Comparison of ENCODE assay signal across 9 cellular contexts in the genomic region with DNA sequence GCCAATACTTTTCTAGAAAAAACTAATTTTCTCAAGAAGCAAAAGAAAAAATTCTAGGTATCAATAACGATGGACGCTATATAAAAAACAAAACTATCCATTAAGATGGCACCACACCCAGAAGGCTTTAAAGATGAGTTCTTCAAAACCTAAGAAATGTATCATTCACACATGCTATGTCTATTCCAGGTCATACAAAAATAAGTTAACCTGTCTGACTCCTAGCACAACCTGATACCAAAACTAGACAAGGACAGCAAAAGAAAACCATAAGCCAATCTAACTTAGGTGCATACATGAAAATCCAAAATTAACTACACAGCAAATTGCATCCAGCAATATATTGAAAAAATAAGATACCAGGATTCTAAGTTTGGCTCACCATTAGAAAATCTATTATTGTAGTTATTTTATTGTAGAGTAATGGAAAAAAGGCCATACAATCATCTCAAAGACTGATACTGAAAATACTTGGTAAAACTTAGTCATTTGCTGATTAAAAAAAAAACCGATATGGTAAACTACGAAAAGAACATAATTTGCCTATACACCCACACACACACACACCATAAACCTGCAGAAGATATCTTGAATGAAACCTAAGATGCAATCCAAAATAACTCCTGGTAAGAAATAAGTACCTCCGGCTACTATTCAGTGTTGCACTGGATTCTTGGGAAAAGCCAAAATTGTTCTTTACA. TPM values are rescaled to one million over a fixed set of nuclear protein-coding genes. Genes with fewer than 3 reads are reported as not detected.
A peak's percentile ranks its signal among the peaks of the same experiment; 100 is the strongest.
DNase-seq lines count a peak whose midpoint lies in the region; ATAC-seq and TF ChIP-seq lines count a peak whose summit lies in the region.
"Had no signal": no experiment of that assay in that cellular context is flagged by ENCODE, and none has a peak within 500 bp of the region (broad histone marks: within the 10 kb centered on the region; RNA-seq: fewer than 3 reads in every experiment).

No MANE protein-coding gene starts in this region.

- peak overlapping the region; percentile 91 for H3K27ac ChIP-seq in CD8-positive, alpha-beta memory T cell (ENCODE audit: low read depth, low read length)
- H3K27ac ChIP-seq in HEK293 (ENCODE audit: extremely low read depth, low read depth, low read length) (no peak overlapping the region), ascending aorta (peak overlapping the region in 1 of 2 donors; percentile 100)

- H3K36me3 ChIP-seq in CD8-positive, alpha-beta memory T cell (ENCODE audit: insufficient read depth, low read length), result peaks cover 5% of the 10 kb centered on the region
- H3K36me3 ChIP-seq in HEK293 (ENCODE audit: control insufficient read depth in 2 of 2, insufficient read depth in 1 of 2, low read length in 2 of 2), result no peaks in the 10 kb centered on the region
- H3K36me3 ChIP-seq in ascending aorta, result peaks cover 0 to 3% of the 10 kb centered on the region in 2 donors

- H3K4me3 Mint-ChIP-seq in CD8-positive, alpha-beta memory T cell, result peak overlapping the region; percentile 83 to 97 (median 95)
- H3K4me3 Mint-ChIP-seq in naive B cell, result peak overlapping the region; percentile 92 to 99 (median 98)

- H3K36me3 Mint-ChIP-seq in CD8-positive, alpha-beta memory T cell, result peaks cover 0 to 19% (median under 1%) of the 10 kb centered on the region in 3 donors
- H3K36me3 Mint-ChIP-seq in naive B cell, result peaks cover 0 to 7% of the 10 kb centered on the region in 2 donors

- H3K4me1 ChIP-seq in CD8-positive, alpha-beta memory T cell (ENCODE audit: insufficient read depth, low read length), result peaks cover 16% of the 10 kb centered on the region
- no peaks in the 10 kb centered on the region for H3K4me1 ChIP-seq in HEK293 (ENCODE audit: control insufficient read depth, insufficient read depth, low read length)
- no peaks in the 10 kb centered on the region for H3K4me1 ChIP-seq in ascending aorta

- H3K9me3 ChIP-seq in CD8-positive, alpha-beta memory T cell (ENCODE audit: low read length), result no peaks in the 10 kb centered on the region
- H3K9me3 ChIP-seq in HEK293 (ENCODE audit: control insufficient read depth, insufficient read depth, low read depth, low read length) (no peaks in the 10 kb centered on the region), ascending aorta (no peaks in the 10 kb centered on the region)

- H3K4me1 Mint-ChIP-seq in CD8-positive, alpha-beta memory T cell, result peaks cover 29 to 44% (median 42%) of the 10 kb centered on the region in 3 donors
- peaks cover 25 to 31% (median 30%) of the 10 kb centered on the region in 3 donors for H3K4me1 Mint-ChIP-seq in naive B cell

- POLR2A ChIA-PET in CD8-positive, alpha-beta memory T cell (lab: Charles Lee), result interaction anchor here (1.4 kb wide), 1 partner anchor 31 kb away, joined by 6 read pairs; no protein-coding TSS in a partner anchor
- POLR2A ChIA-PET in HEK293 (lab: Yijun Ruan, JAX), result interaction anchor here (1.2 kb wide), 1 partner anchor 98 kb away, joined by 6 read pairs; no protein-coding TSS in a partner anchor

- no peak for TF ChIP-seq CTCF in HEK293 (tag by site-specific recombination; IDR thresholded peaks at IDR 0.05)
- no peak for TF ChIP-seq CTCF in ascending aorta (IDR thresholded peaks at IDR 0.05)

- intact Hi-C loops in ascending aorta (cut with DNase I), result loop anchor here (1.0 to 10.0 kb wide), 5 partner anchors 36 to 263 kb away; partner anchors contain the start of genes RCOR3 and TRAF5

- H3K9me3 Mint-ChIP-seq in CD8-positive, alpha-beta memory T cell, result no peaks in the 10 kb centered on the region
- H3K9me3 Mint-ChIP-seq in naive B cell, result no peaks in the 10 kb centered on the region

- H3K27ac Mint-ChIP-seq in CD8-positive, alpha-beta memory T cell, result peak overlapping the region; percentile 48 to 99 (median 84)
- peak overlapping the region; percentile 6 to 100 (median 94) for H3K27ac Mint-ChIP-seq in naive B cell

- no peak for DNase-seq in CD8-positive, alpha-beta memory T cell
- DNase-seq in ascending aorta (ENCODE audit: low spot score in 2 of 2) (no peak), naive B cell (no peak), NCI-H146 treated with DMSO at 0.1 percent for 48 hours (lab: John Stamatoyannopoulos, UW; ENCODE audit: unreplicated experiment) (no peak)
- DNase-seq in activated effector memory CD4-positive, alpha-beta T cell treated with anti-CD3 and anti-CD28 coated beads, Interleukin-2, amount 50 U/mL, for 16 hours, result no peak
- DNase-seq: activated CD4-positive, alpha-beta T cell treated with anti-CD3 and anti-CD28 coated beads, Interleukin-2, amount 50 U/mL, for 1 hour had no signal

- no peak overlapping the region for H3K4me3 ChIP-seq in CD8-positive, alpha-beta memory T cell (ENCODE audit: low read length)
- H3K4me3 ChIP-seq in HEK293 (ENCODE audit: low read depth, low read length), result no peak overlapping the region
- H3K4me3 ChIP-seq in ascending aorta, result peak overlapping the region; percentile 71 to 96

- CTCF ChIA-PET in CD8-positive, alpha-beta memory T cell (lab: Charles Lee), result interaction anchor here (0.9 to 2.5 kb wide), 4 partner anchors 34 to 58 kb away, joined by 3 to 11 read pairs (median 8); no protein-coding TSS in a partner anchor
- CTCF ChIA-PET in HEK293 (lab: Yijun Ruan, JAX), result interaction anchor here (0.7 to 1.3 kb wide), 2 partner anchors 134 to 978 kb away, joined by 3 read pairs; no protein-coding TSS in a partner anchor

- no peaks in the 10 kb centered on the region for H3K27me3 ChIP-seq in CD8-positive, alpha-beta memory T cell (ENCODE audit: insufficient read depth, low read length, poor library complexity, severe bottlenecking)
- no peaks in the 10 kb centered on the region for H3K27me3 ChIP-seq in ascending aorta

- ATAC-seq in naive B cell (ENCODE audit: low read depth in 2 of 2) (no peak), HG03039 (IDR thresholded peaks at IDR 0.05; ENCODE audit: unreplicated experiment) (no peak), esophagus mucosa (no peak)

- no peaks in the 10 kb centered on the region for H3K27me3 Mint-ChIP-seq in CD8-positive, alpha-beta memory T cell
- H3K27me3 Mint-ChIP-seq in naive B cell, result no peaks in the 10 kb centered on the region

TF ChIP-seq in HEK293, 187 proteins besides CTCF, POLR2A, EP300 and RAD21:
- TF ChIP-seq KLF7 (tag by site-specific recombination; IDR thresholded peaks at IDR 0.05; ENCODE audit: borderline replicate concordance) (no peak), ZFHX2 (tag by site-specific recombination; conservative IDR thresholded peaks at IDR 0.05) (peak; percentile 58), PRDM6 (tag by site-specific recombination; IDR thresholded peaks at IDR 0.05) (peak; percentile 24; the same call in 1 of the 2 replicates), TSHZ1 (tag by site-specific recombination; IDR thresholded peaks at IDR 0.05; ENCODE audit: borderline replicate concordance) (no peak)

RNA-seq across cellular contexts. Expression of gene TRAF5, which starts 55.0 kb away (rescaled TPM):
- 10 to 100 TPM; 30.7 to 33.7 TPM for total RNA-seq in CD8-positive, alpha-beta memory T cell
- 38.3 TPM for polyA plus RNA-seq in CD8-positive, alpha-beta memory T cell
- 3.9 TPM for total RNA-seq in ascending aorta
- 100 to 1,000 TPM in 1 of 6 donors, 10 to 100 TPM in 5; 41.1 to 105 (median 80.3) TPM for polyA plus RNA-seq in naive B cell (ENCODE audit: low read depth in 6 of 6)
- total RNA-seq in esophagus mucosa, result 2.8 TPM

Comparison
In these comparisons a context has a peak if more than half of its experiments do, and no peak if none do; other contexts are left out.
1. H3K4me3 ChIP-seq: peak in ascending aorta (2 of 2); none in CD8-positive, alpha-beta memory T cell (single experiment) and HEK293 (single experiment).